8 cellular contexts compared by ENCODE assay signal in the genomic region with DNA sequence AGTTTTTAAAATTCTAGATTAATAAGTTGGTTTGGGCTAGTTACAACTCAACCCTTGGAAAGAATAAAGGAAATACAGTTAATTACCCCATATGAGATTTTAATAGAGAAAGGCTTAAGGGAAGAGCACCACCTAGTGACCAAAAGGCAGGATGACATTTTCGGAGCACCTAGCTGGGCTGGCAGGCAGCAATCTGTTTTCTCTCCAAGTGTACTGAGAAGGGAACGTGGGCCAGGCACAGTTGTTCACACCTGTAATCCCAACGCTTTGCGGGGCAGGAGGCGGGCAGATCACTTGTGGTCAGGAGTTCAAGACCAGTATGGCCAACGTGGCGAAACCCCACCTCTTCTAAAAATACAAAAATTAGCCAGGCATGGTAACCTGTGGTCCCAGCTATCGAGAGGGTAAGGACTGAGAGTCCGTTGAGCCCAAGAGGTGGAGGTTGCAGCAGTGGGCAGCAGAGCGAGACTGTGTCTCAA. TPM values are rescaled to one million over a fixed set of nuclear protein-coding genes. Genes with fewer than 3 reads are reported as not detected.
DNase-seq lines count a peak whose midpoint lies in the region; ATAC-seq and TF ChIP-seq lines count a peak whose summit lies in the region.
"Not testable (repeated sequence)": the region's sequence is repeated elsewhere in the genome, so short reads cannot be mapped to it uniquely, and the experiment has no call there.

No MANE protein-coding gene starts in this region.

- H3K4me3 Mint-ChIP-seq in WTC11; osteocyte (ENCODE audit: unreplicated experiment): not testable (repeated sequence)

- not testable (repeated sequence) for H3K79me2 ChIP-seq in MM.1S (ENCODE audit: low read length)

- intact Hi-C loops in left lung (cut with DNase I): not testable (repeated sequence)

- H3F3A ChIP-seq in MM.1S (ENCODE audit: insufficient read depth, low read length): not testable (repeated sequence)

- H3K36me3 ChIP-seq in MM.1S (replicated peaks; ENCODE audit: insufficient read depth, low read length) (peaks cover 11% of the 10 kb centered on the region; the same call in 1 of the 2 replicates), brain microvascular endothelial cell (replicated peaks) (peaks cover 44% of the 10 kb centered on the region), left lung (peaks cover 0 to 80% of the 10 kb centered on the region in 2 donors)

- not testable (repeated sequence) for H4K20me1 ChIP-seq in MM.1S (ENCODE audit: insufficient read depth, low read length)

- H3K9me2 ChIP-seq in MM.1S (replicated peaks; ENCODE audit: insufficient read depth, low read length): not testable (repeated sequence)

- H2AFZ ChIP-seq in MM.1S (ENCODE audit: low read length): not testable (repeated sequence)

- TF ChIP-seq CTCF in 22Rv1 (IDR thresholded peaks at IDR 0.05) (peak; percentile 66), MM.1S (IDR thresholded peaks at IDR 0.05; ENCODE audit: low read length) (peak; percentile 39; the same call in 1 of the 2 replicates), brain microvascular endothelial cell (IDR thresholded peaks at IDR 0.05; ENCODE audit: low read depth, low read length, missing control alignments) (peak; percentile 37), fibroblast of mammary gland (conservative IDR thresholded peaks at IDR 0.05; ENCODE audit: control insufficient read depth, insufficient read depth, low read depth, low read length) (peak; percentile 23), left lung (IDR thresholded peaks at IDR 0.05) (peak in 1 of 2 donors; percentile 31), osteocyte (IDR thresholded peaks at IDR 0.05) (peak; percentile 51)
- TF ChIP-seq CTCF in WTC11 (IDR thresholded peaks at IDR 0.05): not testable (repeated sequence)

- H3K4me1 Mint-ChIP-seq in WTC11; osteocyte (ENCODE audit: unreplicated experiment): not testable (repeated sequence)

- H3K4me1 ChIP-seq in MM.1S (ENCODE audit: low read length); left lung: not testable (repeated sequence)

- POLR2A ChIA-PET in WTC11 (lab: Charles Lee): not testable (repeated sequence)

- not testable (repeated sequence) for H3K27me3 Mint-ChIP-seq in WTC11 (ENCODE audit: low read depth); osteocyte (ENCODE audit: unreplicated experiment)

- H3K27ac Mint-ChIP-seq in WTC11: peak overlapping the region; percentile 76
- not testable (repeated sequence) for H3K27ac Mint-ChIP-seq in osteocyte (ENCODE audit: unreplicated experiment)

- not testable (repeated sequence) for H3K27ac ChIP-seq in 22Rv1; MM.1S (ENCODE audit: low read length); brain microvascular endothelial cell; left lung

- H3K4me2 ChIP-seq in MM.1S (ENCODE audit: low read depth, low read length): not testable (repeated sequence)

- not testable (repeated sequence) for H3K27me3 ChIP-seq in MM.1S (replicated peaks; ENCODE audit: insufficient read depth, low read length); brain microvascular endothelial cell (replicated peaks); left lung

- ATAC-seq in WTC11 (peak; percentile 92), left lung (peak; percentile 94)

- H3K9ac ChIP-seq in MM.1S (ENCODE audit: low read length): not testable (repeated sequence)

- H3K36me3 Mint-ChIP-seq in WTC11 (peaks cover 65% of the 10 kb centered on the region), osteocyte (ENCODE audit: unreplicated experiment) (peaks cover 43% of the 10 kb centered on the region)

- H3K4me3 ChIP-seq in MM.1S (ENCODE audit: low read length); brain microvascular endothelial cell (ENCODE audit: low read depth, low read length); fibroblast of mammary gland (ENCODE audit: control insufficient read depth, low read depth, low read length); left lung: not testable (repeated sequence)

- DNase-seq in G401 (ENCODE audit: low spot score): peak; percentile 23
- not testable (repeated sequence) for DNase-seq in MM.1S; WTC11 (ENCODE audit: low spot score); brain microvascular endothelial cell; fibroblast of mammary gland (ENCODE audit: low read depth); left lung; osteocyte (ENCODE audit: extremely low spot score, unreplicated experiment)

- CTCF ChIA-PET in WTC11 (lab: Charles Lee): interaction anchor here (0.9 to 4.4 kb wide), 3 partner anchors 12 to 24 kb away, joined by 3 to 20 read pairs (median 3); a partner anchor contains a TSS

- not testable (repeated sequence) for H3K9me3 Mint-ChIP-seq in WTC11; osteocyte (ENCODE audit: unreplicated experiment)

- in situ Hi-C loops in G401 (cut with HindIII; ENCODE audit: low sequenced_read_pairs); brain microvascular endothelial cell (cut with HindIII; ENCODE audit: low pct_ligation_motif_present, low sequenced_read_pairs): not testable (repeated sequence)

- H3K9me3 ChIP-seq in MM.1S (replicated peaks; ENCODE audit: insufficient read depth, low read length); left lung: not testable (repeated sequence)

RNA-seq across cellular contexts. Expression of a gene that starts 16.5 kb away (rescaled TPM):
- 59.1 and 69.6 TPM in 2 replicates for total RNA-seq in G401 (2014; rRNA removed; shearing (Covaris generic))
- total RNA-seq in WTC11 (2021) (33.8 to 39.6 TPM (median 38.0 TPM) in 3 replicates), left lung (10 to 100 TPM; 33.6 to 38.1 TPM), osteocyte (54.9 and 56.4 TPM in 2 replicates)

RNA-seq across cellular contexts. Expression of a gene that starts 21.7 kb away (rescaled TPM):
- total RNA-seq in G401 (2014; rRNA removed; shearing (Covaris generic)): 23.8 and 25.5 TPM in 2 replicates
- total RNA-seq in WTC11 (2021): 24.9 to 26.7 TPM (median 25.6 TPM) in 3 replicates
- total RNA-seq in left lung: 10 to 100 TPM; 21.7 to 26.0 TPM
- 23.8 and 24.2 TPM in 2 replicates for total RNA-seq in osteocyte
